10 cellular contexts compared by ENCODE assay signal in the genomic region with DNA sequence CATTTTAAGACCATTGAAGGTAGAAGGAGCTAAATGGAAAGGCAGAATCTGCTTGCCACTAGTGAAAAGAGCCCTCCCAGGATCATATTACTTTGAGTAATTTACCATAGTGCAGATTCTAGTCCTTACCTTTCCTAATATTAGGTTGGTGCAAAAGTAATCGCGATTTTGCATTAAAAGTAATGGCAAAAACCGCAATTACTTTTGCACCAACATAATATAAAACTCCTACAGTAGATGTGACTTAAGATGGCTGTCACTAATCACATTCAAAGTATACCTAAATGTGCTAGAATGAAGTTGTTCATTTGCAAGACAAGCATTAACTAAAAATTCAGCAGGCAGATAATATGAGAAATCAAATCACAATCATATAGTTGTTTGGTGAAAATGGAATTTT. TPM values are rescaled to one million over a fixed set of nuclear protein-coding genes. Genes with fewer than 3 reads are reported as not detected.
"Had no signal": no experiment of that assay in that cellular context is flagged by ENCODE, and none has a peak within 500 bp of the region (broad histone marks: within the 10 kb centered on the region; RNA-seq: fewer than 3 reads in every experiment).

No MANE protein-coding gene starts in this region.

- H3K4me3 ChIP-seq: GM23248, HAP-1 had no signal

- DNase-seq: GM23248, GOT3, H7, KG1 had no signal

- H2AFZ ChIP-seq: GM23248 had no signal

- FAIRE-seq: HTR-8/SVneo had no signal

- H3K9me3 ChIP-seq: HAP-1 had no signal

- H3K4me1 ChIP-seq: HAP-1 had no signal

- H3K9ac ChIP-seq: GM23248 had no signal

- H3K27ac ChIP-seq: GM23248 had no signal

- H3K36me3 ChIP-seq: HAP-1 had no signal

- ATAC-seq: HCT116 had no signal

RNA-seq across cellular contexts. Expression of gene FSHB, which starts 54.0 kb away (rescaled TPM):
- total RNA-seq: GM23248, H4, H7, HT-29 had no signal
- polyA plus RNA-seq: GM23248, IgD-negative memory B cell had no signal
